1 cellular context compared by ENCODE assay signal in genomic region chr5:134844252-134844651, GRCh38.
TF ChIP-seq lines count a peak whose summit lies in the region.

No MANE protein-coding gene starts in this region.

TF ChIP-seq in WTC11, 78 proteins besides CTCF, POLR2A, EP300 and RAD21:
- TF ChIP-seq ATF6 (CRISPR knock-in tag; IDR thresholded peaks at IDR 0.05) (no peak), ATF3 (CRISPR knock-in tag; conservative IDR thresholded peaks at IDR 0.05) (no peak), ZNF121 (CRISPR knock-in tag; IDR thresholded peaks at IDR 0.05) (peak; percentile 76)
TF ChIP-seq in WTC11: peak in this region for 1.
